Comparison of ENCODE assay signal across 16 cellular contexts in genomic region chr7:17444673-17445072, GRCh38.
A peak's percentile ranks its signal among the peaks of the same experiment; 100 is the strongest.
DNase-seq lines count a peak whose midpoint lies in the region; ATAC-seq, FAIRE-seq and TF ChIP-seq lines count a peak whose summit lies in the region.
"Had no signal": no experiment of that assay in that cellular context is flagged by ENCODE, and none has a peak within 500 bp of the region (broad histone marks: within the 10 kb centered on the region; RNA-seq: fewer than 3 reads in every experiment).

No MANE protein-coding gene starts in this region.

- no peak for DNase-seq in stimulated activated naive CD8-positive, alpha-beta T cell treated with anti-CD3 and anti-CD28 coated beads, Interleukin-15, Interleukin-2, amounts not matched to agents 100 U/mL and 50 U/mL, for 24 hours
- no peak for DNase-seq in stimulated activated naive CD8-positive, alpha-beta T cell treated with anti-CD3 and anti-CD28 coated beads, Interleukin-15, amount 100 ng/mL, for 72 hours
- DNase-seq in brain microvascular endothelial cell (peak; percentile 76), iris pigment epithelial cell (ENCODE audit: low read depth) (peak; percentile 87), urothelium cell line (ENCODE audit: low spot score) (peak; percentile 53), NCI-H1092 treated with DMSO at 0.1 percent for 48 hours (lab: John Stamatoyannopoulos, UW) (no peak)
- no peak for DNase-seq in activated T-cell treated with anti-CD3 and anti-CD28 coated beads, Interleukin-2, amount 50 U/mL, for 48 hours
- DNase-seq: activated CD4-positive, alpha-beta T cell treated with anti-CD3 and anti-CD28 coated beads for 48 hours; activated gamma-delta T cell; hypothalamus; NCI-H526 treated with DMSO at 0.1 percent for 48 hours; stomach had no signal

- H3K27ac Mint-ChIP-seq in stimulated activated naive CD8-positive, alpha-beta T cell treated with anti-CD3 and anti-CD28 coated beads, Interleukin-15, amount 100 ng/mL, for 72 hours, result no peak overlapping the region

- peaks cover 25 to 42% of the 10 kb centered on the region in 2 donors for H3K9me3 Mint-ChIP-seq in stimulated activated naive CD8-positive, alpha-beta T cell treated with anti-CD3 and anti-CD28 coated beads, Interleukin-15, amount 100 ng/mL, for 72 hours

- peak overlapping the region; percentile 84 for H3K27ac ChIP-seq in brain microvascular endothelial cell

- H3K4me1 Mint-ChIP-seq in stimulated activated naive CD8-positive, alpha-beta T cell treated with anti-CD3 and anti-CD28 coated beads, Interleukin-15, amount 100 ng/mL, for 72 hours, result peaks cover 6% of the 10 kb centered on the region

- no peaks in the 10 kb centered on the region for H3K36me3 ChIP-seq in brain microvascular endothelial cell (replicated peaks)
- H3K36me3 ChIP-seq: stomach had no signal

- no peak for FAIRE-seq in urothelium cell line (lab: Jason Lieb, UNC)
- FAIRE-seq: H1 had no signal

- no peak overlapping the region for H3K4me3 Mint-ChIP-seq in stimulated activated naive CD8-positive, alpha-beta T cell treated with anti-CD3 and anti-CD28 coated beads, Interleukin-15, amount 100 ng/mL, for 72 hours
- H3K4me3 Mint-ChIP-seq: neural crest cell had no signal

- H3K27me3 Mint-ChIP-seq in stimulated activated naive CD8-positive, alpha-beta T cell treated with anti-CD3 and anti-CD28 coated beads, Interleukin-15, amount 100 ng/mL, for 72 hours, result peaks cover 35% of the 10 kb centered on the region

- no peak overlapping the region for H3K4me3 ChIP-seq in brain microvascular endothelial cell (ENCODE audit: low read depth, low read length)
- H3K4me3 ChIP-seq: stomach had no signal

- in situ Hi-C loops in brain microvascular endothelial cell (cut with HindIII; ENCODE audit: low pct_ligation_motif_present, low sequenced_read_pairs), result no loop called here

- H3K27me3 ChIP-seq in brain microvascular endothelial cell (replicated peaks), result no peaks in the 10 kb centered on the region
- H3K27me3 ChIP-seq: stomach had no signal

- peak; percentile 23 for ATAC-seq in stimulated activated naive CD8-positive, alpha-beta T cell treated with anti-CD3 and anti-CD28 coated beads, Interleukin-15, Interleukin-2, amounts not matched to agents 100 U/mL and 50 U/mL, for 24 hours
- ATAC-seq in stimulated activated naive CD8-positive, alpha-beta T cell treated with anti-CD3 and anti-CD28 coated beads, Interleukin-15, amount 100 ng/mL, for 72 hours, result no peak
- no peak for ATAC-seq in HG03095 (IDR thresholded peaks at IDR 0.05; ENCODE audit: unreplicated experiment)
- ATAC-seq: SK-N-SH treated with all-trans-retinoic acid at 6 μM for 48 hours had no signal

- no peak for TF ChIP-seq CTCF in brain microvascular endothelial cell (IDR thresholded peaks at IDR 0.05; ENCODE audit: low read depth, low read length, missing control alignments)

Comparison
In these comparisons a context has a peak if more than half of its experiments do, and no peak if none do; other contexts are left out.
1. DNase-seq: peak in brain microvascular endothelial cell (single experiment), iris pigment epithelial cell (single experiment) and urothelium cell line (single experiment); none in stimulated activated naive CD8-positive, alpha-beta T cell treated with anti-CD3 and anti-CD28 coated beads, Interleukin-15, Interleukin-2, amounts not matched to agents 100 U/mL and 50 U/mL, for 24 hours (single experiment), stimulated activated naive CD8-positive, alpha-beta T cell treated with anti-CD3 and anti-CD28 coated beads, Interleukin-15, amount 100 ng/mL, for 72 hours (0 of 2), activated T-cell treated with anti-CD3 and anti-CD28 coated beads, Interleukin-2, amount 50 U/mL, for 48 hours (0 of 2) and NCI-H1092 treated with DMSO at 0.1 percent for 48 hours (single experiment).